ENCODE assay signal across 1 cellular context in genomic region chr5:6480133-6481051, GRCh38.
TF ChIP-seq lines count a peak whose summit lies in the region.

No MANE protein-coding gene starts in this region.

TF ChIP-seq in HepG2, 621 proteins besides CTCF, POLR2A, EP300 and RAD21 (continued from another document):
- no peak for TF ChIP-seq NR0B2 (CRISPR knock-in tag; IDR thresholded peaks at IDR 0.05)
